ENCODE assay signal across 10 cellular contexts in genomic region chr4:108107729-108108382, GRCh38.
A peak's percentile ranks its signal among the peaks of the same experiment; 100 is the strongest.
DNase-seq lines count a peak whose midpoint lies in the region; ATAC-seq and TF ChIP-seq lines count a peak whose summit lies in the region.
"Had no signal": no experiment of that assay in that cellular context is flagged by ENCODE, and none has a peak within 500 bp of the region (broad histone marks: within the 10 kb centered on the region; RNA-seq: fewer than 3 reads in every experiment).

No MANE protein-coding gene starts in this region.

- peak; percentile 43 for ATAC-seq in HG02870 (IDR thresholded peaks at IDR 0.05; ENCODE audit: unreplicated experiment)
- ATAC-seq in activated naive CD8-positive, alpha-beta T cell treated with anti-CD3 and anti-CD28 coated beads, Interleukin-2, amount 10 ng/mL, durations not matched to agents 7 days and 5 days (ENCODE audit: low read depth): peak; percentile 76

- WGBS in spleen, 5 donors: 71 to 82% (median 80%) methylated on average over 6 of the region's 6 CpGs

- H3K4me3 ChIP-seq in spleen: no peak overlapping the region
- H3K4me3 ChIP-seq: esophagus muscularis mucosa had no signal

- H3K27ac Mint-ChIP-seq in activated naive CD8-positive, alpha-beta T cell treated with anti-CD3 and anti-CD28 coated beads, Interleukin-2, amount 10 ng/mL, durations not matched to agents 7 days and 5 days: peak overlapping the region; percentile 96

- peak overlapping the region in 2 of 8 donors; percentile 19 to 45 for H3K27ac ChIP-seq in spleen
- H3K27ac ChIP-seq: esophagus muscularis mucosa had no signal

- POLR2A ChIA-PET in activated naive CD8-positive, alpha-beta T cell treated with anti-CD3 and anti-CD28 coated beads, Interleukin-2, amount 10 ng/mL, durations not matched to agents 7 days and 5 days (lab: Charles Lee): interaction anchor here (0.6 to 3.3 kb wide), 24 partner anchors 8 to 77 kb away, joined by 3 to 30 read pairs (median 7); partner anchors contain the start of gene LEF1

- H3K4me1 ChIP-seq in spleen: peaks cover 0 to 28% (median 8%) of the 10 kb centered on the region in 6 donors
- H3K4me1 ChIP-seq: esophagus muscularis mucosa had no signal

- intact Hi-C loops in spleen (cut with DNase I; ENCODE audit: low total_unique reads): no loop called here

- H3K4me1 Mint-ChIP-seq in activated naive CD8-positive, alpha-beta T cell treated with anti-CD3 and anti-CD28 coated beads, Interleukin-2, amount 10 ng/mL, durations not matched to agents 7 days and 5 days: peaks cover 82% of the 10 kb centered on the region

- no peaks in the 10 kb centered on the region for H3K36me3 ChIP-seq in spleen
- H3K36me3 ChIP-seq: esophagus muscularis mucosa had no signal

- H3K4me3 Mint-ChIP-seq in activated naive CD8-positive, alpha-beta T cell treated with anti-CD3 and anti-CD28 coated beads, Interleukin-2, amount 10 ng/mL, durations not matched to agents 7 days and 5 days: peak overlapping the region; percentile 91

- no peaks in the 10 kb centered on the region for H3K27me3 ChIP-seq in spleen (replicated peaks in 1 of 7)
- H3K27me3 ChIP-seq: esophagus muscularis mucosa had no signal

- no peak for TF ChIP-seq POLR2A in spleen (IDR thresholded peaks at IDR 0.05)

- TF ChIP-seq CTCF in spleen (IDR thresholded peaks at IDR 0.05 in 8 of 11, conservative IDR thresholded peaks at IDR 0.05 in 3 of 11): no peak

- DNase-seq in activated CD4-positive, alpha-beta T cell treated with anti-CD3 and anti-CD28 coated beads for 48 hours: peak; percentile 58
- DNase-seq in activated naive CD8-positive, alpha-beta T cell treated with anti-CD3 and anti-CD28 coated beads, Interleukin-2, amount 10 ng/mL, durations not matched to agents 7 days and 5 days: no peak
- peak; percentile 25 to 36 for DNase-seq in stimulated activated CD8-positive, alpha-beta memory T cell treated with anti-CD3 and anti-CD28 coated beads, Interleukin-15, amount 100 ng/mL, for 48 hours (ENCODE audit: low read depth in 2 of 2)
- DNase-seq in spleen (no peak), NAMALWA (ENCODE audit: low spot score) (no peak), NCI-H748 treated with DMSO at 0.1 percent for 48 hours (lab: John Stamatoyannopoulos, UW) (no peak)
- DNase-seq: hippocampal formation, MV-4-11 had no signal

- peaks cover 58% of the 10 kb centered on the region for H3K36me3 Mint-ChIP-seq in activated naive CD8-positive, alpha-beta T cell treated with anti-CD3 and anti-CD28 coated beads, Interleukin-2, amount 10 ng/mL, durations not matched to agents 7 days and 5 days

- H3K9me3 Mint-ChIP-seq in activated naive CD8-positive, alpha-beta T cell treated with anti-CD3 and anti-CD28 coated beads, Interleukin-2, amount 10 ng/mL, durations not matched to agents 7 days and 5 days: no peaks in the 10 kb centered on the region

- no peaks in the 10 kb centered on the region for H3K9me3 ChIP-seq in spleen
- H3K9me3 ChIP-seq: esophagus muscularis mucosa had no signal

- no peaks in the 10 kb centered on the region for H3K27me3 Mint-ChIP-seq in activated naive CD8-positive, alpha-beta T cell treated with anti-CD3 and anti-CD28 coated beads, Interleukin-2, amount 10 ng/mL, durations not matched to agents 7 days and 5 days

Comparison
In these comparisons a context has a peak if more than half of its experiments do, and no peak if none do; other contexts are left out.
1. DNase-seq: peak in activated CD4-positive, alpha-beta T cell treated with anti-CD3 and anti-CD28 coated beads for 48 hours (single experiment) and stimulated activated CD8-positive, alpha-beta memory T cell treated with anti-CD3 and anti-CD28 coated beads, Interleukin-15, amount 100 ng/mL, for 48 hours (2 of 2); none in activated naive CD8-positive, alpha-beta T cell treated with anti-CD3 and anti-CD28 coated beads, Interleukin-2, amount 10 ng/mL, durations not matched to agents 7 days and 5 days (single experiment), spleen (single experiment), NAMALWA (single experiment) and NCI-H748 treated with DMSO at 0.1 percent for 48 hours (single experiment).